ENCODE assay signal across 8 cellular contexts in genomic region chr15:83446904-83447708, GRCh38. TPM values are rescaled to one million over a fixed set of nuclear protein-coding genes. Genes with fewer than 3 reads are reported as not detected.
DNase-seq lines count a peak whose midpoint lies in the region; ATAC-seq and TF ChIP-seq lines count a peak whose summit lies in the region.

Gene SH3GL3 (plus strand): TSS chr15:83447341. CDS start chr15:83447534, 193 bp downstream.

- H3K9me3 ChIP-seq in ectodermal cell (ENCODE audit: control insufficient read depth, low read length) (no peaks in the 10 kb centered on the region), left lung (no peaks in the 10 kb centered on the region)

- H3K4me3 ChIP-seq in ectodermal cell (ENCODE audit: insufficient read depth, low read depth, low read length) (peak within 1 kb of the TSS; percentile 58), left lung (peak within 1 kb of the TSS; percentile 33 to 40)

- H3K27ac ChIP-seq in ectodermal cell (ENCODE audit: insufficient read depth, low read depth, low read length, poor library complexity, severe bottlenecking) (no peak within 1 kb of the TSS), left lung (no peak within 1 kb of the TSS)

- DNase-seq in G401 (ENCODE audit: low spot score) (peak; percentile 93), M059J (ENCODE audit: low read depth) (peak; percentile 54), left lung (peak; percentile 78 to 88), Kasumi-1 (lab: John Stamatoyannopoulos, UW) (no peak), NCI-H128 (lab: John Stamatoyannopoulos, UW; ENCODE audit: unreplicated experiment) (no peak)
- peak; percentile 18 for DNase-seq in activated CD4-positive, alpha-beta T cell treated with anti-CD3 and anti-CD28 coated beads, Interleukin-2, amount 50 U/mL, for 1 hour
- DNase-seq in stimulated activated CD4-positive, alpha-beta T cell treated with anti-CD3 and anti-CD28 coated beads, Interleukin-1b, Interleukin-23, amount 100 ng/mL, for 24 hours (ENCODE audit: low read depth in 4 of 4, low spot score in 1 of 4): peak in 3 of 4 experiments; percentile 7 to 48 (median 36)

- H3K36me3 ChIP-seq in ectodermal cell (ENCODE audit: control insufficient read depth, insufficient read depth, low read length) (no peaks in the 10 kb centered on the region), left lung (no peaks in the 10 kb centered on the region)

- no peaks in the 10 kb centered on the region for H3K4me1 ChIP-seq in ectodermal cell (ENCODE audit: control insufficient read depth, insufficient read depth, low read length)
- H3K4me1 ChIP-seq in left lung: peaks cover 7 to 17% of the 10 kb centered on the region in 2 donors

- ATAC-seq in left lung: peak; percentile 98

- no peak for TF ChIP-seq CTCF in left lung (IDR thresholded peaks at IDR 0.05)

- in situ Hi-C loops in G401 (cut with HindIII; ENCODE audit: low sequenced_read_pairs): no loop called here

- 1% methylated on average over 68 of the region's 68 CpGs for WGBS in ectodermal cell, 2 experiments

- H3K27me3 ChIP-seq in ectodermal cell (ENCODE audit: control insufficient read depth, insufficient read depth, low read length, poor library complexity, severe bottlenecking) (peaks cover 24% of the 10 kb centered on the region), left lung (peaks cover 7 to 56% of the 10 kb centered on the region in 2 donors)

- intact Hi-C loops in left lung (cut with DNase I): no loop called here

RNA-seq across cellular contexts. Expression of gene SH3GL3, which starts in this region (rescaled TPM):
- total RNA-seq in G401 (2014; rRNA removed; shearing (Covaris generic)): not detected in 2 replicates
- total RNA-seq in M059J (2014; rRNA removed; shearing (Covaris generic)): 0.27 TPM in 1 of 2 replicates, not detected in the other
- polyA plus RNA-seq in ectodermal cell (2013, experiment 1 of 4): 2.4 TPM
- polyA plus RNA-seq in ectodermal cell (2013, experiment 2 of 4): 3.3 TPM
- 3.7 TPM for polyA plus RNA-seq in ectodermal cell (2013, experiment 3 of 4)
- 3.1 TPM for polyA plus RNA-seq in ectodermal cell (2013, experiment 4 of 4)
- total RNA-seq in left lung: under 1 TPM; 0.82 to 0.86 TPM

Comparison
In these comparisons a context has a peak if more than half of its experiments do, and no peak if none do; other contexts are left out.
1. Peak in DNase-seq in G401; RNA of the gene not detected or under 1 TPM.
2. Peak in DNase-seq in M059J; RNA of the gene not detected or under 1 TPM.
3. Peak in DNase-seq, ATAC-seq and H3K4me3 ChIP-seq in left lung; RNA of the gene not detected or under 1 TPM.
4. DNase-seq: peak in activated CD4-positive, alpha-beta T cell treated with anti-CD3 and anti-CD28 coated beads, Interleukin-2, amount 50 U/mL, for 1 hour (single experiment) and stimulated activated CD4-positive, alpha-beta T cell treated with anti-CD3 and anti-CD28 coated beads, Interleukin-1b, Interleukin-23, amount 100 ng/mL, for 24 hours (3 of 4); none in Kasumi-1 (0 of 2) and NCI-H128 (single experiment).